ENCODE assay signal across 8 cellular contexts in the genomic region with DNA sequence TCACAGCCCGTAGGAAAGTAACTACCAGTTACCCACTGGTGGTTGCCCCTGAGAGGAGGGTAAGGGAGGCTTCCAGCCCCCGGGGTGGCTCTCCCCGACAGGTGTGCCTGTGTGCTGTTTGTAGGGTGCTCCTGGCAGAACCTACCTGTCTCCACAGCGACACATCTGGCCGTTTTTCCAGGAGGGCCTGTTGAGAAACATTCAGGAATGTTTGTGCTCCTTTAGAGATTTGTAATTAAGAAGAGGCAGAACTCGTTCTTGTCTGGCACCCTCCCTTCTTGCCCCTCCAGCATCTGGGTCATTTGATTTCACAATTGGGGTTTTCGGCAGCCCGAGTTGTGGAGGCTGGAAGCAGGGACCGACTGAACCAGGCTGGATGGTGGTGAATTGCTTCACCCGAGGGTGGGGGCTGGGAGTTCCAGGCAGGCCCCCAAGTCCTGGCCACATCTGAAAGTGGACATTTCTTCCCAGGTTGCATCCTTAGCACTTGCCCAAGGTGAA.
DNase-seq lines count a peak whose midpoint lies in the region; ATAC-seq, FAIRE-seq and TF ChIP-seq lines count a peak whose summit lies in the region.

No MANE protein-coding gene starts in this region.

- H3K4me2 ChIP-seq in PC-9 = peak overlapping the region; percentile 73

- no peaks in the 10 kb centered on the region for H3K9me3 ChIP-seq in PC-9 (ENCODE audit: insufficient read depth, low read depth)

- H3K4me3 ChIP-seq in PC-9 (peak overlapping the region; percentile 38; the same call in 1 of the 2 replicates), fibroblast of pulmonary artery (replicated peaks; ENCODE audit: low read depth, low read length) (no peak overlapping the region)

- no peaks in the 10 kb centered on the region for H4K20me1 ChIP-seq in PC-9 (ENCODE audit: insufficient read depth)

- H3K79me2 ChIP-seq in PC-9 (ENCODE audit: low read depth) = peaks cover 80% of the 10 kb centered on the region

- H3K27me3 ChIP-seq in PC-9 (ENCODE audit: insufficient read depth, low read depth) = no peaks in the 10 kb centered on the region

- FAIRE-seq in GM19239 (lab: Jason Lieb, UNC) = no peak

- peak; percentile 72 for ATAC-seq in omental fat pad (ENCODE audit: low FRiP score)

- intact Hi-C loops in PC-9 (cut with micrococcal nuclease; ENCODE audit: unreplicated experiment) = loop anchor here (1.0 to 2.0 kb wide), 8 partner anchors 19 to 96 kb away; no protein-coding TSS in a partner anchor

- H2AFZ ChIP-seq in PC-9 = no peak overlapping the region

- CTCF ChIA-PET in PC-9 (lab: Charles Lee) = interaction anchor here (1.0 to 2.2 kb wide), 2 partner anchors 41 to 96 kb away, joined by 3 to 9 read pairs; no protein-coding TSS in a partner anchor

- TF ChIP-seq CTCF in PC-9 (conservative IDR thresholded peaks at IDR 0.05) = peak; percentile 69
- peak; percentile 20 for TF ChIP-seq CTCF in fibroblast of pulmonary artery (IDR thresholded peaks at IDR 0.05; ENCODE audit: low read length, missing control alignments)
- no peak for TF ChIP-seq CTCF in omental fat pad (IDR thresholded peaks at IDR 0.05)

- 0 out of 2 replicates have a peak, but pooled peaks cover 4% of the 10 kb centered on the region for H3K9me2 ChIP-seq in PC-9 (ENCODE audit: insufficient read depth)

- peaks cover 63% of the 10 kb centered on the region for H3F3A ChIP-seq in PC-9 (ENCODE audit: insufficient read depth, low read depth)

- H3K36me3 ChIP-seq in PC-9 (ENCODE audit: low read depth) = 0 out of 2 replicates have a peak, but pooled peaks cover 5% of the 10 kb centered on the region

- H3K4me1 ChIP-seq in PC-9 (replicated peaks; ENCODE audit: insufficient read depth) = peaks cover 76% of the 10 kb centered on the region

- POLR2A ChIA-PET in PC-9 (lab: Charles Lee; ENCODE audit: unreplicated experiment) = interaction anchor here (0.5 to 1.4 kb wide), 2 partner anchors 40 to 96 kb away, joined by 4 to 6 read pairs; no protein-coding TSS in a partner anchor

- peak; percentile 10 for DNase-seq in DMS79 treated with DMSO at 0.1 percent for 48 hours (lab: John Stamatoyannopoulos, UW)
- DNase-seq in PC-9 = peak; percentile 88 to 98
- peak; percentile 50 for DNase-seq in fibroblast of pulmonary artery (ENCODE audit: low read depth)
- peak; percentile 32 for DNase-seq in omental fat pad (ENCODE audit: low spot score)
- no peak for DNase-seq in cerebellar cortex (ENCODE audit: low spot score)
- DNase-seq in activated CD4-positive, alpha-beta T cell treated with anti-CD3 and anti-CD28 coated beads, Interleukin-2, amount 50 U/mL, for 4 hours = no peak
- no peak for DNase-seq in GM19239 (ENCODE audit: insufficient read length, low spot score)
- DNase-seq in NCI-H446 (lab: John Stamatoyannopoulos, UW) = no peak

- no TSS peak for BruUV-seq in PC-9 (replicated peaks; lab: Mats Ljungman, UMichigan)

- H3K27ac ChIP-seq in PC-9 = peak overlapping the region; percentile 97

Comparison
In these comparisons a context has a peak if more than half of its experiments do, and no peak if none do; other contexts are left out.
1. DNase-seq: peak in DMS79 treated with DMSO at 0.1 percent for 48 hours (single experiment), PC-9 (2 of 2), fibroblast of pulmonary artery (single experiment) and omental fat pad (single experiment); none in cerebellar cortex (single experiment), activated CD4-positive, alpha-beta T cell treated with anti-CD3 and anti-CD28 coated beads, Interleukin-2, amount 50 U/mL, for 4 hours (0 of 2), GM19239 (single experiment) and NCI-H446 (0 of 2).
2. CTCF ChIP-seq: peak in PC-9 (single experiment) and fibroblast of pulmonary artery (single experiment); none in omental fat pad (0 of 3).